7 cellular contexts compared by ENCODE assay signal in the genomic region with DNA sequence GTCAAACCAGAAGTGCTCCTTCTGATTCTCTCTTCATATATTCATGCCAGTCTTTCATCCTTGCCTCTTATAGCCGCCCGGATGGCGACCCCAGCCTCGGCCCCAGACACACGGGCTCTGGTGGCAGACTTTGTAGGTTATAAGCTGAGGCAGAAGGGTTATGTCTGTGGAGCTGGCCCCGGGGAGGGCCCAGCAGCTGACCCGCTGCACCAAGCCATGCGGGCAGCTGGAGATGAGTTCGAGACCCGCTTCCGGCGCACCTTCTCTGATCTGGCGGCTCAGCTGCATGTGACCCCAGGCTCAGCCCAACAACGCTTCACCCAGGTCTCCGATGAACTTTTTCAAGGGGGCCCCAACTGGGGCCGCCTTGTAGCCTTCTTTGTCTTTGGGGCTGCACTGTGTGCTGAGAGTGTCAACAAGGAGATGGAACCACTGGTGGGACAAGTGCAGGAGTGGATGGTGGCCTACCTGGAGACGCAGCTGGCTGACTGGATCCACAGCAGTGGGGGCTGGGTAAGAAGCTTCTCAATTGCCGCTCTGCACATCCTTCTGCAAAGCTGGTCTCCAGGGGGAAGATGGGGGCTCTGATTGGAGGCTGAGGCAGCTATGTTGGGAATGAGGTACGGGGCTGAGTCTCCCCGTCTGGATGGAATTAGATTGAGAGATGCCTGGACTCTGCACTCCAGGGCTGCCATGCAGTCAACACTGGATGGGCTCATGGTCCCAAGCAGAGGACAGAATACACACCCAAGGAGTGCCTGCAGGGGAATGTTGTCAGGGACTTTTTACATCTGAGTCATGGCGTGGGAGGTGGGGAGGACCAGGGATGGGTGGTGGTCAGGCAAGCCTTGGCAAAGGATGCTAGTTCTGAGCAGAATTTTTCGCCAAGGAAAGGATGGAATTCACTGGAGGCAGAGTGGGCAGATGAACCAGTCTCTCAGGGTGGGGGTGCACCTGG. TPM values are rescaled to one million over a fixed set of nuclear protein-coding genes. Genes with fewer than 3 reads are reported as not detected.
DNase-seq lines count a peak whose midpoint lies in the region.
"Had no signal": no experiment of that assay in that cellular context is flagged by ENCODE, and none has a peak within 500 bp of the region (broad histone marks: within the 10 kb centered on the region; RNA-seq: fewer than 3 reads in every experiment).

No MANE protein-coding gene starts in this region.

- H3K4me3 ChIP-seq in BLaER1 treated with 17β-estradiol and CSF1 and Interleukin-3, amounts not matched to agents 10 nM and 100 nM, result peak overlapping the region; percentile 70 to 98 (median 80); a peak in 19 of 20 replicates
- H3K4me3 ChIP-seq in adipocyte (ENCODE audit: low read length) (peak overlapping the region; percentile 99), mesodermal cell (ENCODE audit: extremely low read depth, insufficient read depth, low read length, poor library complexity, severe bottlenecking) (peak overlapping the region; percentile 86)

- peaks cover 25 to 55% (median 49%) of the 10 kb centered on the region in 11 experiments; a peak in 21 of 22 replicates for H3K36me3 ChIP-seq in BLaER1 treated with 17β-estradiol and CSF1 and Interleukin-3, amounts not matched to agents 10 nM and 100 nM
- peaks cover 47% of the 10 kb centered on the region for H3K36me3 ChIP-seq in adipocyte (ENCODE audit: control insufficient read depth, insufficient read depth, low read length, severe bottlenecking)
- H3K36me3 ChIP-seq in mesodermal cell (ENCODE audit: control insufficient read depth, insufficient read depth, low read length), result peaks cover 50% of the 10 kb centered on the region

- peak overlapping the region; percentile 80 to 96 (median 88); a peak in 20 of 22 replicates for H3K9ac ChIP-seq in BLaER1 treated with 17β-estradiol and CSF1 and Interleukin-3, amounts not matched to agents 10 nM and 100 nM
- peak overlapping the region; percentile 99 for H3K9ac ChIP-seq in adipocyte (ENCODE audit: low read length)
- H3K9ac ChIP-seq: KMS-11 had no signal

- H3K27ac ChIP-seq in BLaER1 treated with 17β-estradiol and CSF1 and Interleukin-3, amounts not matched to agents 10 nM and 100 nM, result peak overlapping the region in 7 of 11 experiments; percentile 78 to 88 (median 85); a peak in 7 of 22 replicates
- no peak overlapping the region for H3K27ac ChIP-seq in mesodermal cell (ENCODE audit: low read depth, low read length, severe bottlenecking)
- H3K27ac ChIP-seq: KMS-11 had no signal

- 90 to 94% methylated on average over 17 to 19 of the region's 22 CpGs for WGBS in mesodermal cell (ENCODE audit: insufficient coverage in 2 of 2), 2 experiments

- peak overlapping the region; percentile 88 to 100 (median 96) for H3K4me2 ChIP-seq in BLaER1 treated with 17β-estradiol and CSF1 and Interleukin-3, amounts not matched to agents 10 nM and 100 nM

- peaks cover 0 to 37% (median 12%) of the 10 kb centered on the region in 11 experiments; a peak in 13 of 22 replicates for H4K20me1 ChIP-seq in BLaER1 treated with 17β-estradiol and CSF1 and Interleukin-3, amounts not matched to agents 10 nM and 100 nM

- H3K27me3 ChIP-seq in BLaER1 treated with 17β-estradiol and CSF1 and Interleukin-3, amounts not matched to agents 10 nM and 100 nM, result no peaks in the 10 kb centered on the region
- no peaks in the 10 kb centered on the region for H3K27me3 ChIP-seq in adipocyte (replicated peaks; ENCODE audit: control insufficient read depth, insufficient read depth, low read length)

- DNase-seq in adipocyte (ENCODE audit: low read depth) (no peak), NCI-H524 treated with DMSO at 0.1 percent for 48 hours (lab: John Stamatoyannopoulos, UW) (no peak), globus pallidus (ENCODE audit: low spot score) (no peak), NCI-H345 treated with DMSO at 0.1 percent for 48 hours (lab: John Stamatoyannopoulos, UW; ENCODE audit: unreplicated experiment) (no peak)

- peaks cover 52 to 71% (median 60%) of the 10 kb centered on the region in 10 experiments for H3K4me1 ChIP-seq in BLaER1 treated with 17β-estradiol and CSF1 and Interleukin-3, amounts not matched to agents 10 nM and 100 nM
- H3K4me1 ChIP-seq in adipocyte (ENCODE audit: control insufficient read depth, insufficient read depth, low read length), result peaks cover 47% of the 10 kb centered on the region
- H3K4me1 ChIP-seq in mesodermal cell (ENCODE audit: control insufficient read depth, insufficient read depth, low read length, poor library complexity, severe bottlenecking), result peaks cover 14% of the 10 kb centered on the region

- H3K9me3 ChIP-seq in BLaER1 treated with 17β-estradiol and CSF1 and Interleukin-3, amounts not matched to agents 10 nM and 100 nM (replicated peaks in 1 of 11), result no peaks in the 10 kb centered on the region
- H3K9me3 ChIP-seq in adipocyte (ENCODE audit: control insufficient read depth, low read length) (no peaks in the 10 kb centered on the region), mesodermal cell (ENCODE audit: control insufficient read depth, low read length) (no peaks in the 10 kb centered on the region)

RNA-seq across cellular contexts. Expression of gene BCL2L2, which starts 1.3 kb away (rescaled TPM):
- polyA plus RNA-seq in mesodermal cell (2013, experiment 1 of 2), result 15.9 TPM
- polyA plus RNA-seq in mesodermal cell (2013, experiment 2 of 2), result 15.4 TPM

RNA-seq across cellular contexts. Expression of gene PPP1R3E, which starts 5.3 kb away (rescaled TPM):
- polyA plus RNA-seq in mesodermal cell (2013, experiment 1 of 2), result 3.2 TPM
- polyA plus RNA-seq in mesodermal cell (2013, experiment 2 of 2), result 5.8 TPM

RNA-seq across cellular contexts. Expression of gene PABPN1, which starts 13.3 kb away (rescaled TPM):
- 199 TPM for polyA plus RNA-seq in mesodermal cell (2013, experiment 1 of 2)
- polyA plus RNA-seq in mesodermal cell (2013, experiment 2 of 2), result 179 TPM

RNA-seq across cellular contexts. Expression of gene HOMEZ, which starts 22.0 kb away (rescaled TPM):
- 16.7 TPM for polyA plus RNA-seq in mesodermal cell (2013, experiment 1 of 2)
- polyA plus RNA-seq in mesodermal cell (2013, experiment 2 of 2), result 14.2 TPM

RNA-seq across cellular contexts. Expression of gene SLC22A17, which starts 44.7 kb away (rescaled TPM):
- polyA plus RNA-seq in mesodermal cell (2013, experiment 1 of 2), result 65.1 TPM
- polyA plus RNA-seq in mesodermal cell (2013, experiment 2 of 2), result 49.2 TPM
